In the genomic region with DNA sequence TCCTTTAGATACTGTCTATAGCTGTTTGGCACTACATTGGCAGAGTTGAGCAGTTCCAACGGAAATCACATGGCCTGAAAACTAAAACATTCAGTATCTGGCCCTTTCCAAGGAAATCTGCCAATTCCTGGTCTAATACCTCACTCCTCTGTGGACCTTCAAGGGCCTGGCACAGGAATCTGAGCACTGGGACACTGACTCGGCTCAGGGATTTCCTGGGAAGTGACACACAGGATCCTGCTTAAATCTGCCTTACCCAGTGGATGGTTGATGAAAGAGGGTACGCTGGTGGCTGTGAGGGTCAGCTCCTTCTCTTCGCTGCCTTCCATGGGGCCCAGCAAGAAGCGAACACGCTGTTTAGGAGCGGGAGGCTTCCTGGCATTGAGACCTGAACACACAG, we compare ENCODE assay signal across 8 cellular contexts. TPM values are rescaled to one million over a fixed set of nuclear protein-coding genes. Genes with fewer than 3 reads are reported as not detected.
DNase-seq lines count a peak whose midpoint lies in the region; ATAC-seq lines count a peak whose summit lies in the region.

No MANE protein-coding gene starts in this region.

- H3K4me1 Mint-ChIP-seq in CD4-positive, alpha-beta memory T cell: peaks cover 12 to 39% (median 25%) of the 10 kb centered on the region in 4 donors

- no peak overlapping the region for H3K27ac ChIP-seq in CD4-positive, alpha-beta memory T cell (ENCODE audit: low read depth, low read length)
- H3K27ac ChIP-seq in duodenal mucosa (ENCODE audit: low read depth, low read length): no peak overlapping the region

- H3K27me3 Mint-ChIP-seq in CD4-positive, alpha-beta memory T cell: peaks cover 0 to 2% of the 10 kb centered on the region in 2 donors

- peaks cover 32% of the 10 kb centered on the region for H3K4me1 ChIP-seq in CD4-positive, alpha-beta memory T cell (ENCODE audit: insufficient read depth, low read length)
- H3K4me1 ChIP-seq in NT2/D1 (ENCODE audit: insufficient read depth, insufficient read length) (no peaks in the 10 kb centered on the region), duodenal mucosa (ENCODE audit: control insufficient read depth in 1 of 2, insufficient read depth in 2 of 2, low read length in 2 of 2) (peaks cover 19 to 28% of the 10 kb centered on the region in 2 donors), neuron (ENCODE audit: insufficient read depth, low read length) (peaks cover 17% of the 10 kb centered on the region)

- H3K9me3 ChIP-seq in CD4-positive, alpha-beta memory T cell (ENCODE audit: control insufficient read depth in 1 of 2, low read length in 2 of 2): no peaks in the 10 kb centered on the region
- no peaks in the 10 kb centered on the region for H3K9me3 ChIP-seq in NT2/D1 (ENCODE audit: insufficient read depth, low read length)
- H3K9me3 ChIP-seq in duodenal mucosa (ENCODE audit: control insufficient read depth in 1 of 2, low read length in 2 of 2): no peaks in the 10 kb centered on the region
- no peaks in the 10 kb centered on the region for H3K9me3 ChIP-seq in neuron (ENCODE audit: low read length)

- CTCF ChIA-PET in CD4-positive, alpha-beta memory T cell (lab: Charles Lee; ENCODE audit: partially characterized antibody): interaction anchor here (1.1 kb wide), 1 partner anchor 20 kb away, joined by 6 read pairs; no protein-coding TSS in a partner anchor

- H3K9ac ChIP-seq in NT2/D1 (ENCODE audit: insufficient read length, low read depth) (peak overlapping the region; percentile 92), duodenal mucosa (ENCODE audit: low read depth in 1 of 2, low read length in 2 of 2) (peak overlapping the region in 1 of 2 donors; percentile 100)

- H3K27ac Mint-ChIP-seq in CD4-positive, alpha-beta memory T cell: peak overlapping the region in 2 of 7 donors; percentile 72 to 99

- POLR2A ChIA-PET in CD4-positive, alpha-beta memory T cell (lab: Charles Lee; ENCODE audit: partially characterized antibody): interaction anchor here (1.0 to 2.0 kb wide), 6 partner anchors 12 to 231 kb away, joined by 3 to 9 read pairs (median 6); partner anchors contain the start of genes GOLGA2, SLC27A4, SPTAN1 and SWI5

- H3K9me3 Mint-ChIP-seq in CD4-positive, alpha-beta memory T cell: no peaks in the 10 kb centered on the region

- no peak for DNase-seq in CD4-positive, alpha-beta memory T cell
- DNase-seq in NT2/D1 (ENCODE audit: low read depth, low spot score) (no peak), H4 (ENCODE audit: low spot score) (no peak), GOT3 (lab: John Stamatoyannopoulos, UW) (no peak), KBM-7 (no peak)

- no peak overlapping the region for H3K4me3 ChIP-seq in CD4-positive, alpha-beta memory T cell (ENCODE audit: low read length in 2 of 2)
- peak overlapping the region; percentile 81 for H3K4me3 ChIP-seq in NT2/D1 (ENCODE audit: insufficient read length, low read depth)
- peak overlapping the region; percentile 98 to 99 for H3K4me3 ChIP-seq in duodenal mucosa (ENCODE audit: low read depth in 1 of 2, low read length in 2 of 2)
- H3K4me3 ChIP-seq in neuron (ENCODE audit: low read length): peak overlapping the region; percentile 53

- peaks cover 27% of the 10 kb centered on the region for H3K36me3 ChIP-seq in CD4-positive, alpha-beta memory T cell (ENCODE audit: insufficient read depth, low read length)
- peaks cover 46% of the 10 kb centered on the region for H3K36me3 ChIP-seq in NT2/D1 (ENCODE audit: insufficient read depth, insufficient read length, low read length)
- peaks cover 30 to 40% of the 10 kb centered on the region in 2 donors for H3K36me3 ChIP-seq in duodenal mucosa (ENCODE audit: control insufficient read depth in 1 of 2, insufficient read depth in 2 of 2, low read length in 2 of 2)
- peaks cover 35% of the 10 kb centered on the region for H3K36me3 ChIP-seq in neuron (ENCODE audit: insufficient read depth, low read length)

- ATAC-seq in HG03354 (IDR thresholded peaks at IDR 0.05; ENCODE audit: poor library complexity, severe bottlenecking, unreplicated experiment): no peak

- H3K27me3 ChIP-seq in CD4-positive, alpha-beta memory T cell (ENCODE audit: insufficient read depth, low read length): no peaks in the 10 kb centered on the region
- H3K27me3 ChIP-seq in NT2/D1 (ENCODE audit: insufficient read depth, insufficient read length) (no peaks in the 10 kb centered on the region), duodenal mucosa (ENCODE audit: control insufficient read depth in 1 of 2, insufficient read depth in 2 of 2, low read length in 2 of 2) (no peaks in the 10 kb centered on the region), neuron (ENCODE audit: insufficient read depth, low read length) (no peaks in the 10 kb centered on the region)

- H3K4me3 Mint-ChIP-seq in CD4-positive, alpha-beta memory T cell: peak overlapping the region in 7 of 8 donors; percentile 89 to 99 (median 94)

- no peak overlapping the region for H2AFZ ChIP-seq in neuron (ENCODE audit: low read depth, low read length)

- peaks cover 19 to 46% of the 10 kb centered on the region in 2 donors for H3K36me3 Mint-ChIP-seq in CD4-positive, alpha-beta memory T cell

- intact Hi-C loops in CD4-positive, alpha-beta memory T cell (cut with micrococcal nuclease): no loop called here

- in situ Hi-C loops in KBM-7 (cut with MboI; ENCODE audit: low pct_unique_long_range_greater_than_20kb, low sequenced_read_pairs): no loop called here

RNA-seq across cellular contexts. Expression of gene TRUB2, which starts 0.9 kb away (rescaled TPM):
- 10 to 100 TPM; 19.6 to 19.8 TPM for total RNA-seq in CD4-positive, alpha-beta memory T cell
- polyA plus RNA-seq in CD4-positive, alpha-beta memory T cell: 10 to 100 TPM; 22.8 to 27.4 TPM
- total RNA-seq in H4 (2014; rRNA removed; shearing (Covaris generic)): 13.8 and 15.6 TPM in 2 replicates

RNA-seq across cellular contexts. Expression of gene COQ4, which starts 1.3 kb away (rescaled TPM):
- total RNA-seq in CD4-positive, alpha-beta memory T cell: 10 to 100 TPM; 50.0 to 51.3 TPM
- 10 to 100 TPM; 34.8 to 42.6 TPM for polyA plus RNA-seq in CD4-positive, alpha-beta memory T cell
- 39.6 and 46.3 TPM in 2 replicates for total RNA-seq in H4 (2014; rRNA removed; shearing (Covaris generic))

RNA-seq across cellular contexts. Expression of gene SLC27A4, which starts 19.0 kb away (rescaled TPM):
- total RNA-seq in CD4-positive, alpha-beta memory T cell: 10 to 100 TPM; 13.9 to 16.3 TPM
- 1 to 10 TPM; 5.4 to 8.6 TPM for polyA plus RNA-seq in CD4-positive, alpha-beta memory T cell
- total RNA-seq in H4 (2014; rRNA removed; shearing (Covaris generic)): 15.1 and 21.9 TPM in 2 replicates

RNA-seq across cellular contexts. Expression of gene SWI5, which starts 45.3 kb away (rescaled TPM):
- total RNA-seq in CD4-positive, alpha-beta memory T cell: 10 to 100 TPM; 11.5 to 14.9 TPM
- 10 to 100 TPM; 25.5 to 30.7 TPM for polyA plus RNA-seq in CD4-positive, alpha-beta memory T cell
- 59.5 and 66.7 TPM in 2 replicates for total RNA-seq in H4 (2014; rRNA removed; shearing (Covaris generic))

RNA-seq across cellular contexts. Expression of gene GOLGA2, which starts 45.5 kb away (rescaled TPM):
- 10 to 100 TPM; 76.4 to 82.4 TPM for total RNA-seq in CD4-positive, alpha-beta memory T cell
- polyA plus RNA-seq in CD4-positive, alpha-beta memory T cell: 10 to 100 TPM in 1 of 2 donors, 1 to 10 TPM in 1; 1.4 to 10.5 TPM
- 40.3 and 56.0 TPM in 2 replicates for total RNA-seq in H4 (2014; rRNA removed; shearing (Covaris generic))

Comparison
In these comparisons a context has a peak if more than half of its experiments do, and no peak if none do; other contexts are left out.
1. H3K4me3 ChIP-seq: peak in NT2/D1 (single experiment), duodenal mucosa (2 of 2) and neuron (single experiment); none in CD4-positive, alpha-beta memory T cell (0 of 2).